Comparison of ENCODE assay signal across 8 cellular contexts in the genomic region with DNA sequence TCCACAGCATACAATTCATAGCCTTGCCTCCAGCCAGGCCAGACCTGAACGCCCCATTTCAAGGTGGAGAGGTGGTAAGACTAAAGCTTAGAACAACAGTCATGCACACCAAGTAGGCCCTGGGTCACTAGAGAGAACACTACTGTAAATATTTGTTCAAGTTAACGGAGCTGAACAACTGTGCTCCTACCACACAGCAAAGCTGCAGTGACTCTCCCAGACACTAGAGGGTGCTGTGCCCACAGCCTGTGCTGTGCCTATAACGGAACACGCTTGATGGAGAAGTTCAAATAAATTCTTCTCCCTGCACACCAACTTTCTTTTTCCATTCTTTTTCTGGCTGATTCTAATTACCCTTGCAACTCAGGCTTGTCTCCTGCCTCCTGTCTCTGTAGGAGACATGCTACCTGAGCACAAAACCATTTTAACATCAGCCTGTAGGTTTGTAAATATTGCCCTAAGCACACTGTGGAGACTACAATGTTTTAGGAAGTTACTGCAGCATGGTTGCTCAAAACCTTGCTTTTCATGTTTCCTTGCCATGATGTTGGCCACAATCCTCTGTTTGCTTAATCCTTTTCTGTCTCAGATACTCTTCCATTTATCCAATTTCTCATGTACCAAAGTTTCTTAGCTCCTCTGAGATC.
A peak's percentile ranks its signal among the peaks of the same experiment; 100 is the strongest.
DNase-seq lines count a peak whose midpoint lies in the region; ATAC-seq, FAIRE-seq and TF ChIP-seq lines count a peak whose summit lies in the region.
"Not testable (repeated sequence)": the region's sequence is repeated elsewhere in the genome, so short reads cannot be mapped to it uniquely, and the experiment has no call there.

No MANE protein-coding gene starts in this region.

- H3K27ac Mint-ChIP-seq in activated B cell treated with CpG ODN at 0.5 μM for 24 hours, brain: not testable (repeated sequence)

- H3K27me3 Mint-ChIP-seq in activated B cell treated with CpG ODN at 0.5 μM for 24 hours, brain: not testable (repeated sequence)

- in situ Hi-C loops in ACHN (cut with HindIII; ENCODE audit: low pct_ligation_motif_present, low pct_unique_long_range_greater_than_20kb, low sequenced_read_pairs): not testable (repeated sequence)

- DNase-seq in ACHN (peak; percentile 45), NCI-H446 (lab: John Stamatoyannopoulos, UW) (peak; percentile 34 to 66), activated B cell treated with CpG ODN at 0.5 μM for 24 hours (peak; percentile 54), iris pigment epithelial cell (ENCODE audit: low read depth) (peak; percentile 39)
- DNase-seq in GM18507 (ENCODE audit: extremely low spot score, insufficient read length, low read depth): not testable (repeated sequence)
- peak; percentile 17 to 55 for DNase-seq in stimulated activated CD4-positive, alpha-beta T cell treated with anti-CD3 and anti-CD28 coated beads, Interleukin-1b, Interleukin-23, amount 100 ng/mL, for 1 hour (ENCODE audit: low read depth in 2 of 2)

- POLR2A ChIA-PET in activated B cell treated with CpG ODN at 0.5 μM for 24 hours (lab: Charles Lee): not testable (repeated sequence)

- FAIRE-seq in GM18507 (lab: Jason Lieb, UNC): peak; percentile 58

- peak; percentile 64 for ATAC-seq in HG03196 (IDR thresholded peaks at IDR 0.05; ENCODE audit: unreplicated experiment)
- peak; percentile 94 for ATAC-seq in activated B cell treated with CpG ODN at 0.5 μM for 24 hours (ENCODE audit: low read depth)

- not testable (repeated sequence) for H3K9me3 Mint-ChIP-seq in activated B cell treated with CpG ODN at 0.5 μM for 24 hours, brain

- H3K4me3 Mint-ChIP-seq in activated B cell treated with CpG ODN at 0.5 μM for 24 hours, brain: not testable (repeated sequence)

- intact Hi-C loops in activated B cell treated with CpG ODN at 0.5 μM for 24 hours (cut with micrococcal nuclease): loop anchor here (2.0 kb wide), 3 partner anchors 69 to 265 kb away; no protein-coding TSS in a partner anchor

- TF ChIP-seq CTCF in activated B cell treated with CpG ODN at 0.5 μM for 24 hours (IDR thresholded peaks at IDR 0.05) (peak; percentile 27), brain (conservative IDR thresholded peaks at IDR 0.05) (peak; percentile 64 to 70)

- CTCF ChIA-PET in activated B cell treated with CpG ODN at 0.5 μM for 24 hours (lab: Charles Lee): interaction anchor here (1.1 to 3.0 kb wide), 5 partner anchors 60 to 265 kb away, joined by 3 to 23 read pairs (median 5); no protein-coding TSS in a partner anchor

- not testable (repeated sequence) for H3K4me1 Mint-ChIP-seq in activated B cell treated with CpG ODN at 0.5 μM for 24 hours, brain

- H3K36me3 Mint-ChIP-seq in activated B cell treated with CpG ODN at 0.5 μM for 24 hours (ENCODE audit: low read depth); brain: not testable (repeated sequence)
